ENCODE assay signal across 1 cellular context in the genomic region with DNA sequence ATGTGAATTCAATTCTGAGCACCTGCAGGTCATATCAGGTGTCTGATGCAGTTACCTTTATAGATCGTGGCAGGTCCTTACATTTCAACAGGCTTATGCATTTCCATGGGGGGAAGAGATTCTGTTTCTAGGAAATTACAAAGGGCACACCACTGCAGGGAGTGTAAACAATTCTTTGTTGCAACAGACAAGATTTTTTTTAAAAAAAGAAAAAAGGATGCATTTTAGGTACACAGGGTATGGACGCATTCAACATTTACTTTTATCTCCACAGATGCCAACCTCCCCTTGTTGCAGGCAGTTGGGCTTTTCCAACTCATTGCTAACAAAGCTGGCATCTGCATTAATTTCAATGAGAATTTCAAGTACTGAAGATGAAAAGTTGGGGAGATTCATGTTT.
TF ChIP-seq lines count a peak whose summit lies in the region.

No MANE protein-coding gene starts in this region.

TF ChIP-seq in H1, 55 proteins besides CTCF, POLR2A, EP300 and RAD21:
- no peak for TF ChIP-seq USF2 (IDR thresholded peaks at IDR 0.05; ENCODE audit: low read length)
- TF ChIP-seq HDAC6 (IDR thresholded peaks at IDR 0.05; ENCODE audit: low read depth, low read length) = no peak
- TF ChIP-seq JUND (IDR thresholded peaks at IDR 0.05; ENCODE audit: low read length) = peak; percentile 85
- no peak for TF ChIP-seq TEAD4 (IDR thresholded peaks at IDR 0.05; ENCODE audit: low read depth, low read length)
- no peak for TF ChIP-seq JUN (IDR thresholded peaks at IDR 0.05; ENCODE audit: low read depth, low read length)
- no peak for TF ChIP-seq HDAC2 (IDR thresholded peaks at IDR 0.05; ENCODE audit: borderline replicate concordance in 1 of 2, low read depth in 2 of 2, low read length in 2 of 2)
- no peak for TF ChIP-seq BRCA1 (IDR thresholded peaks at IDR 0.05; ENCODE audit: low read depth, low read length)
- TF ChIP-seq CHD1 (IDR thresholded peaks at IDR 0.05; ENCODE audit: low read depth, low read length) = peak; percentile 86
- no peak for TF ChIP-seq ASH2L (IDR thresholded peaks at IDR 0.05; ENCODE audit: low read length)
- TF ChIP-seq TCF12 (IDR thresholded peaks at IDR 0.05; ENCODE audit: low read depth, low read length) = no peak
- no peak for TF ChIP-seq CREB1 (IDR thresholded peaks at IDR 0.05)
